In genomic region chr17:42577140-42577531, GRCh38 we compare ENCODE assay signal across 8 cellular contexts. TPM values are rescaled to one million over a fixed set of nuclear protein-coding genes. Genes with fewer than 3 reads are reported as not detected.
DNase-seq lines count a peak whose midpoint lies in the region; ATAC-seq and TF ChIP-seq lines count a peak whose summit lies in the region.

No MANE protein-coding gene starts in this region.

- H3K9ac ChIP-seq in HUES64 (ENCODE audit: low read depth, low read length) (peak overlapping the region; percentile 94), mucosa of stomach (ENCODE audit: low read length) (peak overlapping the region; percentile 29)

- TF ChIP-seq CTCF in C4-2B (conservative IDR thresholded peaks at IDR 0.05): no peak
- TF ChIP-seq CTCF in breast epithelium (IDR thresholded peaks at IDR 0.05): no peak

- H3K27ac ChIP-seq in C4-2B: peak overlapping the region; percentile 84
- peak overlapping the region; percentile 82 for H3K27ac ChIP-seq in HUES64 (ENCODE audit: low read depth, low read length)
- peak overlapping the region; percentile 76 to 80 for H3K27ac ChIP-seq in breast epithelium

- H3K36me3 ChIP-seq in HUES64 (ENCODE audit: insufficient read depth, low read length) (peaks cover 61% of the 10 kb centered on the region), breast epithelium (peaks cover 7% of the 10 kb centered on the region), mucosa of stomach (ENCODE audit: control insufficient read depth, insufficient read depth, low read length) (peaks cover 19% of the 10 kb centered on the region)

- peak overlapping the region; percentile 88 for H3K4me3 ChIP-seq in HUES64 (ENCODE audit: low read length)
- H3K4me3 ChIP-seq in breast epithelium: peak overlapping the region; percentile 54 to 67 (median 65)
- peak overlapping the region; percentile 26 for H3K4me3 ChIP-seq in mucosa of stomach (ENCODE audit: low read length)

- no peaks in the 10 kb centered on the region; the same call in 1 of the 2 replicates for H3K4me1 ChIP-seq in HUES64 (ENCODE audit: insufficient read depth, low read length)
- H3K4me1 ChIP-seq in breast epithelium: no peaks in the 10 kb centered on the region
- H3K4me1 ChIP-seq in mucosa of stomach (ENCODE audit: control insufficient read depth, insufficient read depth, low read length): peaks cover 13% of the 10 kb centered on the region

- H3K27me3 ChIP-seq in HUES64 (ENCODE audit: insufficient read depth, low read length): no peaks in the 10 kb centered on the region
- H3K27me3 ChIP-seq in breast epithelium: no peaks in the 10 kb centered on the region
- no peaks in the 10 kb centered on the region for H3K27me3 ChIP-seq in mucosa of stomach (ENCODE audit: control insufficient read depth, insufficient read depth, low read length)

- no peak for ATAC-seq in GM21576 (IDR thresholded peaks at IDR 0.05; ENCODE audit: unreplicated experiment)
- ATAC-seq in GM21717 (IDR thresholded peaks at IDR 0.05; ENCODE audit: unreplicated experiment): no peak
- ATAC-seq in GM18502 (IDR thresholded peaks at IDR 0.05; ENCODE audit: poor library complexity, unreplicated experiment): no peak
- ATAC-seq in GM21737 (IDR thresholded peaks at IDR 0.05; ENCODE audit: unreplicated experiment): no peak

- H3K9me3 ChIP-seq in HUES64 (ENCODE audit: insufficient read depth, low read depth, low read length) (no peaks in the 10 kb centered on the region), breast epithelium (no peaks in the 10 kb centered on the region), mucosa of stomach (ENCODE audit: control insufficient read depth, low read length) (no peaks in the 10 kb centered on the region)

- no peak for DNase-seq in breast epithelium (ENCODE audit: low spot score in 2 of 2)

- TF ChIP-seq POLR2A in breast epithelium (IDR thresholded peaks at IDR 0.05): no peak

- intact Hi-C loops in breast epithelium (cut with DNase I; ENCODE audit: low total_unique reads): loop anchor here (10.0 kb wide), 1 partner anchor 98 kb away; the partner anchor contains the start of gene PLEKHH3

- WGBS in HUES64: 5% methylated on average over 18 of the region's 18 CpGs

RNA-seq across cellular contexts. Expression of gene PSMC3IP, which starts 0.4 kb away (rescaled TPM):
- 24.7 TPM for polyA plus RNA-seq in HUES64 (2013, experiment 1 of 2)
- 22.4 TPM for polyA plus RNA-seq in HUES64 (2013, experiment 2 of 2)
- total RNA-seq in breast epithelium: 1 to 10 TPM; 3.3 to 4.2 (median 3.5) TPM

RNA-seq across cellular contexts. Expression of gene MLX, which starts 10.2 kb away (rescaled TPM):
- 31.6 TPM for polyA plus RNA-seq in HUES64 (2013, experiment 1 of 2)
- polyA plus RNA-seq in HUES64 (2013, experiment 2 of 2): 31.6 TPM
- total RNA-seq in breast epithelium: 10 to 100 TPM; 27.2 to 49.8 (median 39.4) TPM

RNA-seq across cellular contexts. Expression of gene COASY, which starts 15.2 kb away (rescaled TPM):
- polyA plus RNA-seq in HUES64 (2013, experiment 1 of 2): 54.2 TPM
- polyA plus RNA-seq in HUES64 (2013, experiment 2 of 2): 54.0 TPM
- 10 to 100 TPM; 21.4 to 48.1 (median 26.9) TPM for total RNA-seq in breast epithelium

RNA-seq across cellular contexts. Expression of gene HSD17B1, which starts 24.4 kb away (rescaled TPM):
- polyA plus RNA-seq in HUES64 (2013, experiment 1 of 2): 0.55 TPM
- polyA plus RNA-seq in HUES64 (2013, experiment 2 of 2): 0.63 TPM
- 1 to 10 TPM; 1.2 to 5.6 (median 1.8) TPM for total RNA-seq in breast epithelium

RNA-seq across cellular contexts. Expression of gene RETREG3, which starts 32.0 kb away (rescaled TPM):
- polyA plus RNA-seq in HUES64 (2013, experiment 1 of 2): 14.1 TPM
- 15.1 TPM for polyA plus RNA-seq in HUES64 (2013, experiment 2 of 2)
- 10 to 100 TPM; 58.7 to 85.8 (median 62.4) TPM for total RNA-seq in breast epithelium

Comparison
In these comparisons a context has a peak if more than half of its experiments do, and no peak if none do; other contexts are left out.
1. H3K4me3 ChIP-seq: peak in every context shown above with its lines; median percentile 88 in HUES64; 65 in breast epithelium; 26 in mucosa of stomach.